33 cellular contexts compared by ENCODE assay signal in the genomic region with DNA sequence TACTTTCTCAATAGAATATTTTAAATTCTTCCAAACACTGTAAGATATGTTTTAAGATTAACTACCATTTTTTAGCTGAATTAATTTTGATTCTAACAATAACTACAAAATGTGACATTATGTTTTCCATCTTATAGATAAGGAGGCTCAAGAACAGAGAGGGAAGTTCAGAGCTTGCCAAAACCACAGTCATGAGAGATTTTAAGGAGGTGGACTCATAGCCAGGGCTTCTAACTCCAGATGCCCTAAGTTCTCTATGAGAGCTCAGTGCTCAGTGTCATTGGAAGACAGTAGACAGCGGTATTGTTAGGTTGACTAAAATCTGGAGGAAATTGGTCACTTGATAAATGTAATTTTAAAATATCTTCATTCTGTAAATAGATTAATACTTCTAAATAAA.
"Had no signal": no experiment of that assay in that cellular context is flagged by ENCODE, and none has a peak within 500 bp of the region (broad histone marks: within the 10 kb centered on the region; RNA-seq: fewer than 3 reads in every experiment).

No MANE protein-coding gene starts in this region.

- FAIRE-seq: TTC549 had no signal

- H3K36me3 ChIP-seq: breast epithelium, cardiac muscle cell, gastroesophageal sphincter, heart right ventricle had no signal

- H3K4me3 Mint-ChIP-seq: activated CD4-positive, alpha-beta memory T cell treated with anti-CD3 and anti-CD28 coated beads, Interleukin-2, amount 10 ng/mL, durations not matched to agents 7 days and 5 days; activated CD4-positive, alpha-beta T cell treated with anti-CD3 and anti-CD28 coated beads, Interleukin-2, amount 10 ng/mL, durations not matched to agents 7 days and 5 days; activated naive CD8-positive, alpha-beta T cell; activated T-cell treated with anti-CD3 and anti-CD28 coated beads, Interleukin-2, amount 50 U/mL, for 24 hours; activated T-cell treated with anti-CD3 and anti-CD28 coated beads, Interleukin-2, amount 50 U/mL, for 72 hours; dendritic cell treated with granulocyte-macrophage colony-stimulating factor and Interleukin-4, amounts not matched to agents 40 ng/mL and 50 ng/mL, for 4 days; endodermal cell; WTC11 had no signal

- H3K9me3 Mint-ChIP-seq: activated T-cell treated with anti-CD3 and anti-CD28 coated beads, Interleukin-2, amount 50 U/mL, for 24 hours; activated T-cell treated with anti-CD3 and anti-CD28 coated beads, Interleukin-2, amount 50 U/mL, for 72 hours; dendritic cell treated with granulocyte-macrophage colony-stimulating factor and Interleukin-4, amounts not matched to agents 40 ng/mL and 50 ng/mL, for 4 days had no signal

- H3K27me3 Mint-ChIP-seq: activated CD4-positive, alpha-beta memory T cell treated with anti-CD3 and anti-CD28 coated beads, Interleukin-2, amount 10 ng/mL, durations not matched to agents 7 days and 5 days; activated CD4-positive, alpha-beta T cell treated with anti-CD3 and anti-CD28 coated beads, Interleukin-2, amount 10 ng/mL, durations not matched to agents 7 days and 5 days; activated T-cell treated with anti-CD3 and anti-CD28 coated beads, Interleukin-2, amount 50 U/mL, for 24 hours; dendritic cell treated with granulocyte-macrophage colony-stimulating factor and Interleukin-4, amounts not matched to agents 40 ng/mL and 50 ng/mL, for 4 days had no signal

- ATAC-seq: activated T-cell treated with anti-CD3 and anti-CD28 coated beads, Interleukin-2, amount 50 U/mL, for 72 hours; body of pancreas; esophagus mucosa; gastroesophageal sphincter; heart right ventricle; WTC11 had no signal

- H3K4me3 ChIP-seq: body of pancreas, breast epithelium, cardiac muscle cell, coronary artery, dorsolateral prefrontal cortex, gastroesophageal sphincter, heart right ventricle had no signal

- H3K36me3 Mint-ChIP-seq: activated naive CD8-positive, alpha-beta T cell; WTC11 had no signal

- DNase-seq: activated CD4-positive, alpha-beta memory T cell treated with anti-CD3 and anti-CD28 coated beads, Interleukin-2, amount 10 ng/mL, durations not matched to agents 7 days and 5 days; activated CD4-positive, alpha-beta T cell treated with anti-CD3 and anti-CD28 coated beads for 1 hour; activated CD4-positive, alpha-beta T cell treated with anti-CD3 and anti-CD28 coated beads for 4 hours; activated CD4-positive, alpha-beta T cell treated with anti-CD3 and anti-CD28 coated beads, Interleukin-2, amount 10 ng/mL, durations not matched to agents 7 days and 5 days; activated CD4-positive, alpha-beta T cell treated with anti-CD3 and anti-CD28 coated beads, Interleukin-2, amount 50 U/mL, for 4 hours; activated CD8-positive, alpha-beta memory T cell treated with anti-CD3 and anti-CD28 coated beads, Interleukin-2, amount 50 U/mL, for 48 hours; activated gamma-delta T cell; activated naive CD4-positive, alpha-beta T cell; activated naive CD4-positive, alpha-beta T cell treated with anti-CD3 and anti-CD28 coated beads, Interleukin-2, amount 50 U/mL, for 16 hours; activated T-cell treated with anti-CD3 and anti-CD28 coated beads for 4 hours; activated T-cell treated with anti-CD3 and anti-CD28 coated beads, Interleukin-2, amount 50 U/mL, for 24 hours; activated T-cell treated with anti-CD3 and anti-CD28 coated beads, Interleukin-2, amount 50 U/mL, for 72 hours; amniotic stem cell; anterior cingulate cortex; body of pancreas; central memory CD4-positive, alpha-beta T cell; cerebellar nuclear complex; dorsolateral prefrontal cortex; effector memory CD4-positive, alpha-beta T cell; endodermal cell; foreskin melanocyte; heart right ventricle; T-helper 2 cell had no signal

- H3K27ac ChIP-seq: body of pancreas, breast epithelium, cardiac muscle cell, coronary artery, dorsolateral prefrontal cortex, gastroesophageal sphincter, heart right ventricle, VCaP had no signal

- H3K27ac Mint-ChIP-seq: activated CD4-positive, alpha-beta memory T cell treated with anti-CD3 and anti-CD28 coated beads, Interleukin-2, amount 10 ng/mL, durations not matched to agents 7 days and 5 days; activated CD4-positive, alpha-beta T cell treated with anti-CD3 and anti-CD28 coated beads, Interleukin-2, amount 10 ng/mL, durations not matched to agents 7 days and 5 days; activated naive CD8-positive, alpha-beta T cell; activated T-cell treated with anti-CD3 and anti-CD28 coated beads, Interleukin-2, amount 50 U/mL, for 24 hours; activated T-cell treated with anti-CD3 and anti-CD28 coated beads, Interleukin-2, amount 50 U/mL, for 72 hours; dendritic cell treated with granulocyte-macrophage colony-stimulating factor and Interleukin-4, amounts not matched to agents 40 ng/mL and 50 ng/mL, for 4 days; endodermal cell; WTC11 had no signal

- H3K4me1 Mint-ChIP-seq: activated CD4-positive, alpha-beta memory T cell treated with anti-CD3 and anti-CD28 coated beads, Interleukin-2, amount 10 ng/mL, durations not matched to agents 7 days and 5 days; activated CD4-positive, alpha-beta T cell treated with anti-CD3 and anti-CD28 coated beads, Interleukin-2, amount 10 ng/mL, durations not matched to agents 7 days and 5 days; endodermal cell had no signal

- H3K9me3 ChIP-seq: body of pancreas, breast epithelium, gastroesophageal sphincter had no signal

- H3K27me3 ChIP-seq: body of pancreas, breast epithelium, cardiac muscle cell, dorsolateral prefrontal cortex, gastroesophageal sphincter, heart right ventricle had no signal

- H3K4me1 ChIP-seq: body of pancreas, breast epithelium, gastroesophageal sphincter had no signal
